Comparison of ENCODE assay signal across 19 cellular contexts in genomic region chr2:201401815-201402214, GRCh38. TPM values are rescaled to one million over a fixed set of nuclear protein-coding genes. Genes with fewer than 3 reads are reported as not detected.
"Had no signal": no experiment of that assay in that cellular context is flagged by ENCODE, and none has a peak within 500 bp of the region (broad histone marks: within the 10 kb centered on the region; RNA-seq: fewer than 3 reads in every experiment).

No MANE protein-coding gene starts in this region.

- H3K27me3 Mint-ChIP-seq: activated CD4-positive, alpha-beta T cell treated with anti-CD3 and anti-CD28 coated beads, Interleukin-2, amount 10 ng/mL, durations not matched to agents 7 days and 5 days; activated CD8-positive, alpha-beta memory T cell treated with anti-CD3 and anti-CD28 coated beads, Interleukin-2, amount 10 ng/mL, durations not matched to agents 7 days and 5 days; activated CD8-positive, alpha-beta T cell treated with anti-CD3 and anti-CD28 coated beads for 36 hours; activated naive CD8-positive, alpha-beta T cell treated with anti-CD3 and anti-CD28 coated beads, Interleukin-2, amount 50 U/mL, for 24 hours; progenitor cell of endocrine pancreas; stimulated activated naive CD8-positive, alpha-beta T cell treated with anti-CD3 and anti-CD28 coated beads, Interleukin-15, Interleukin-2, amounts not matched to agents 100 ng/mL and 50 ng/mL, for 24 hours had no signal

- H3K9me3 ChIP-seq: tibial nerve had no signal

- ATAC-seq: activated CD8-positive, alpha-beta memory T cell treated with anti-CD3 and anti-CD28 coated beads, Interleukin-2, amount 10 ng/mL, durations not matched to agents 7 days and 5 days; activated CD8-positive, alpha-beta T cell treated with anti-CD3 and anti-CD28 coated beads for 36 hours; activated naive CD8-positive, alpha-beta T cell treated with anti-CD3 and anti-CD28 coated beads, Interleukin-2, amount 50 U/mL, for 24 hours; left lobe of liver; natural killer cell; right cardiac atrium had no signal

- H3K27me3 ChIP-seq: cardiac muscle cell, tibial nerve had no signal

- H3K4me3 ChIP-seq: cardiac muscle cell, tibial nerve had no signal

- H3K36me3 Mint-ChIP-seq: natural killer cell had no signal

- H3K4me3 Mint-ChIP-seq: activated CD4-positive, alpha-beta T cell treated with anti-CD3 and anti-CD28 coated beads, Interleukin-2, amount 10 ng/mL, durations not matched to agents 7 days and 5 days; activated CD8-positive, alpha-beta memory T cell treated with anti-CD3 and anti-CD28 coated beads, Interleukin-2, amount 10 ng/mL, durations not matched to agents 7 days and 5 days; activated CD8-positive, alpha-beta T cell treated with anti-CD3 and anti-CD28 coated beads for 36 hours; activated naive CD8-positive, alpha-beta T cell treated with anti-CD3 and anti-CD28 coated beads, Interleukin-2, amount 50 U/mL, for 24 hours; natural killer cell; stimulated activated naive CD8-positive, alpha-beta T cell treated with anti-CD3 and anti-CD28 coated beads, Interleukin-15, Interleukin-2, amounts not matched to agents 100 ng/mL and 50 ng/mL, for 24 hours had no signal

- H3K27ac Mint-ChIP-seq: activated CD4-positive, alpha-beta T cell treated with anti-CD3 and anti-CD28 coated beads, Interleukin-2, amount 10 ng/mL, durations not matched to agents 7 days and 5 days; activated CD8-positive, alpha-beta memory T cell treated with anti-CD3 and anti-CD28 coated beads, Interleukin-2, amount 10 ng/mL, durations not matched to agents 7 days and 5 days; activated CD8-positive, alpha-beta T cell treated with anti-CD3 and anti-CD28 coated beads for 36 hours; activated naive CD8-positive, alpha-beta T cell treated with anti-CD3 and anti-CD28 coated beads, Interleukin-2, amount 50 U/mL, for 24 hours; natural killer cell; progenitor cell of endocrine pancreas; stimulated activated naive CD8-positive, alpha-beta T cell treated with anti-CD3 and anti-CD28 coated beads, Interleukin-15, Interleukin-2, amounts not matched to agents 100 ng/mL and 50 ng/mL, for 24 hours had no signal

- DNase-seq: activated CD4-positive, alpha-beta T cell treated with anti-CD3 and anti-CD28 coated beads, Interleukin-2, amount 10 ng/mL, durations not matched to agents 7 days and 5 days; activated CD4-positive, CD25-positive, alpha-beta regulatory T cell treated with anti-CD3 and anti-CD28 coated beads, Interleukin-2, amount 50 U/mL, for 72 hours; activated CD8-positive, alpha-beta memory T cell treated with anti-CD3 and anti-CD28 coated beads, Interleukin-2, amount 10 ng/mL, durations not matched to agents 7 days and 5 days; activated CD8-positive, alpha-beta T cell treated with anti-CD3 and anti-CD28 coated beads for 36 hours; activated gamma-delta T cell; activated naive CD4-positive, alpha-beta T cell treated with anti-CD3 and anti-CD28 coated beads, Interleukin-2, amount 50 U/mL, for 16 hours; activated naive CD8-positive, alpha-beta T cell treated with anti-CD3 and anti-CD28 coated beads, Interleukin-2, amount 50 U/mL, for 24 hours; activated T-cell treated with anti-CD3 and anti-CD28 coated beads for 4 hours; mammary epithelial cell; midbrain; natural killer cell; right cardiac atrium; stimulated activated CD4-positive, alpha-beta T cell treated with anti-CD3 and anti-CD28 coated beads, Interleukin-1b, Interleukin-23, amount 100 ng/mL, for 48 hours had no signal

- H3K27ac ChIP-seq: cardiac muscle cell, tibial nerve had no signal

RNA-seq across cellular contexts. Expression of gene FLACC1, which starts 44.7 kb away (rescaled TPM):
- total RNA-seq: epithelial cell of proximal tubule had no signal
